ENCODE assay signal across 20 cellular contexts in the genomic region with DNA sequence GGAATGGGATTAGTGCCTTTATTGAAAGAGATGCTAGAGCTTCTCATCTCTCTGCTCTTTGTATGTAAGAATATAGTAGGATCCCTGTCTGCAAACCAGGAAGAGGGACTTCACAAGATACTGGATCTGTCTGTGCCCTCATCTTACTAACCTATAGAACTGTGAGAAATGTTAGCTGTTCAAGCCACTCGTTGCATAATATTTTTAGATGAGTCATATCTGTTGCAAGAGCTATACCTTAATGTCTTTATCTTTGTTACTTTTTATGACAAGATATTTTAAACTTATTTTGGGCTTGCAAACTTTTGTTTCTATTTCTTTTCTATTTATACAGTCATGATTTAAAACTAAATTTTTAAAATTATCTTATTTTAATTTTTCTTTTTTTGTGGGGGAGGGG.
DNase-seq lines count a peak whose midpoint lies in the region; FAIRE-seq and TF ChIP-seq lines count a peak whose summit lies in the region.
"Had no signal": no experiment of that assay in that cellular context is flagged by ENCODE, and none has a peak within 500 bp of the region (broad histone marks: within the 10 kb centered on the region; RNA-seq: fewer than 3 reads in every experiment).

No MANE protein-coding gene starts in this region.

- no peak for FAIRE-seq in HTR-8/SVneo (lab: Jason Lieb, UNC)
- FAIRE-seq: GM12891, GM19239 had no signal

- no peaks in the 10 kb centered on the region for H3K36me3 ChIP-seq in ovary
- H3K36me3 ChIP-seq: HAP-1 had no signal

- H3K4me3 ChIP-seq in ovary = no peak overlapping the region
- H3K4me3 ChIP-seq: GM23248, HAP-1, SK-N-MC had no signal

- no peak for TF ChIP-seq EP300 in ovary (IDR thresholded peaks at IDR 0.05)

- peak; percentile 7 to 43 for DNase-seq in AML-193 (lab: John Stamatoyannopoulos, UW)
- peak; percentile 6 for DNase-seq in HTR-8/SVneo (ENCODE audit: insufficient read length, low spot score)
- peak; percentile 43 for DNase-seq in NOMO-1 treated with DMSO at 0.1 percent for 48 hours (lab: John Stamatoyannopoulos, UW; ENCODE audit: unreplicated experiment)
- peak; percentile 12 for DNase-seq in SKM-1 treated with dmso at 0.1 percent for 144 hours (lab: John Stamatoyannopoulos, UW; ENCODE audit: unreplicated experiment)
- no peak for DNase-seq in iPS-NIHi11 (ENCODE audit: low spot score)
- DNase-seq in GM19240 (ENCODE audit: insufficient read length, low spot score) = no peak
- no peak for DNase-seq in ovary
- DNase-seq: Caco-2; CD4-positive, CD25-positive, alpha-beta regulatory T cell; EL; GM23248; NCI-H1436; NCI-H1930; NCI-H226; NCI-H524 treated with DMSO at 0.1 percent for 48 hours; T1000 had no signal

- H3K4me1 ChIP-seq in ovary (ENCODE audit: insufficient read depth) = no peaks in the 10 kb centered on the region
- H3K4me1 ChIP-seq: Caco-2, HAP-1 had no signal

- intact Hi-C loops in ovary (cut with DNase I) = no loop called here

- no peaks in the 10 kb centered on the region for H3K9me3 ChIP-seq in ovary
- H3K9me3 ChIP-seq: Caco-2, HAP-1 had no signal

- WGBS in ovary, 3 donors = 61 to 81% (median 67%) methylated on average over 1 of the region's 1 CpG

- H3K27me3 ChIP-seq in ovary = no peaks in the 10 kb centered on the region

- no peak overlapping the region for H3K27ac ChIP-seq in ovary
- H3K27ac ChIP-seq: GM23248, SK-N-MC had no signal

- TF ChIP-seq CTCF in ovary (IDR thresholded peaks at IDR 0.05) = no peak

- no peak for TF ChIP-seq POLR2A in ovary (IDR thresholded peaks at IDR 0.05)

Comparison
In these comparisons a context has a peak if more than half of its experiments do, and no peak if none do; other contexts are left out.
1. DNase-seq: peak in AML-193 (2 of 2), HTR-8/SVneo (single experiment), NOMO-1 treated with DMSO at 0.1 percent for 48 hours (single experiment) and SKM-1 treated with dmso at 0.1 percent for 144 hours (single experiment); none in iPS-NIHi11 (single experiment), GM19240 (single experiment) and ovary (0 of 5).